In the genomic region with DNA sequence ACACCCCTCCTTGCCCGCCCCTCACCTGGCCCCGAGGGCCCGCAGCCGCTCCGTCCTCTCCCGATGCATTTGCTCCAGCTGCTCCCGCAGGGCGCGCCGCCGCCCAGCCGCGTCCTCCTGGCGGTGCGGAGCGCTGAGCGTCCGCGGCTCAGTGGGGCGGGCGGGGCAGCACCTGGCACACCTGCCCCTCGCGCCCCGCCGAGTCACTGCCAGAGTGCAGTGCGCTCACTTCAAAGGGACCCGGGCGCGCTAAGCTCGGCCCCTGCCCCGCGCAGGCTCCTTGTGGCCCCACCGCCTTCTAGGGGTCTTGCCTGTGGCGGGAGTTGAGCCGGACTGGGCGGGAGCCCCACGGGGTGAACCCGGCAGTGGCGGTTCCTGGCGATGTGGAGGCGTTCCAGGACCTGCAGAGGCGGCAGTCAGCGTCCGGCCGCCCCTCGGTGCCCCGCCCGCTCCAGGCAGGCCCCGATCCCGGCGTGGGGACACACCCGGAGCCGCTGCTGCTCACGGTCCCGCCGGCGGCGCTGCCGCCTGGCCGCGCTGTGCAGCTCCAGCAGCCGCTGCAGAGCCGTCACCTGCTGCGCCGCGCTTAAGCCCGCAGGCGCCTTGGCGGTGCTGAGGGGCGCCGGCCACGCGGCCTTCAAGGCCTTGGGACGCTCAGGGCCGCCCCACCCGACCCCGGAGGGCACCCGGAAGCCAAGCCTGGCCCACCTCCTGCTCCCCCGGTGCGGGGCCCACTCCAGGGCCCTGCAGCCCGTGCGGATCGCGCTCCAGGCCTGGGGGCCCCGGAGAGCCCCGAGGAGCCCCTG, we compare ENCODE assay signal across 8 cellular contexts. TPM values are rescaled to one million over a fixed set of nuclear protein-coding genes. Genes with fewer than 3 reads are reported as not detected.
DNase-seq lines count a peak whose midpoint lies in the region; ATAC-seq, FAIRE-seq and TF ChIP-seq lines count a peak whose summit lies in the region.

No MANE protein-coding gene starts in this region.

- H3F3A ChIP-seq in smooth muscle cell (ENCODE audit: low read depth) = peaks cover 12% of the 10 kb centered on the region

- 93% methylated on average over 52 of the region's 86 CpGs for WGBS in K562 (ENCODE audit: insufficient coverage, low coverage, missing lambda C conversion rate)
- WGBS in smooth muscle cell (ENCODE audit: low lambda C conversion rate) = 3% methylated on average over 62 of the region's 86 CpGs

- no TSS peak for BruUV-seq in K562 (replicated peaks; lab: Mats Ljungman, UMichigan)

- intact Hi-C loops in K562 (cut with micrococcal nuclease) = no loop called here

- ATAC-seq in GM18505 (IDR thresholded peaks at IDR 0.05; ENCODE audit: unreplicated experiment) (peak; percentile 69), HG03135 (IDR thresholded peaks at IDR 0.05; ENCODE audit: unreplicated experiment) (peak; percentile 76), SK-N-SH treated with all-trans-retinoic acid at 6 μM for 48 hours (peak; percentile 84), K562 (no peak), HG03039 (IDR thresholded peaks at IDR 0.05; ENCODE audit: unreplicated experiment) (no peak)

- H3K9ac ChIP-seq in K562 (ENCODE audit: insufficient read depth in 1 of 2, low read depth in 2 of 2, low read length in 2 of 2) = no peak overlapping the region
- H3K9ac ChIP-seq in smooth muscle cell (ENCODE audit: low read depth) = no peak overlapping the region

- H3K4me3 ChIP-seq in ACC112 (ENCODE audit: low read depth, low read length) (peak overlapping the region; percentile 70), K562 (no peak overlapping the region), smooth muscle cell (peak overlapping the region; percentile 52)

- H4K20me1 ChIP-seq in K562 (replicated peaks; ENCODE audit: control insufficient read depth, insufficient read depth, low read length) (no peaks in the 10 kb centered on the region; the same call in 1 of the 2 replicates), smooth muscle cell (ENCODE audit: low read depth) (peaks cover 57% of the 10 kb centered on the region)

- DNase-seq in K562 (ENCODE audit: extremely low read depth in 1 of 4, low spot score in 3 of 4) = peak in 1 of 4 experiments; percentile 48
- DNase-seq in iPS-NIHi11 (ENCODE audit: low spot score) = peak; percentile 75
- no peak for DNase-seq in smooth muscle cell (lab: John Stamatoyannopoulos, UW; ENCODE audit: unreplicated experiment)

- TF ChIP-seq EP300 in K562 (IDR thresholded peaks at IDR 0.05; ENCODE audit: low read length) = no peak

- TF ChIP-seq RAD21 in K562 (CRISPR knock-in tag; conservative IDR thresholded peaks at IDR 0.05 in 1 of 2, IDR thresholded peaks at IDR 0.05 in 1 of 2) = no peak

- FAIRE-seq in K562 (lab: Jason Lieb, UNC) = no peak

- POLR2A ChIA-PET in K562 (lab: Yijun Ruan, JAX) = interaction anchor here (0.6 kb wide), 1 partner anchor 95 kb away, joined by 3 read pairs; no protein-coding TSS in a partner anchor

- H3K4me1 ChIP-seq in ACC112 (ENCODE audit: control insufficient read depth, insufficient read depth, low read length, unreplicated experiment) (peaks cover 3% of the 10 kb centered on the region), K562 (replicated peaks in 1 of 2; ENCODE audit: control insufficient read depth in 2 of 2, insufficient read depth in 2 of 2, low read length in 2 of 2) (peaks cover 0 to 33% of the 10 kb centered on the region in 2 experiments; a peak in 2 of 5 replicates), smooth muscle cell (ENCODE audit: low read depth) (peaks cover 9% of the 10 kb centered on the region)

- no peak for TF ChIP-seq POLR2A in GM18505 (IDR thresholded peaks at IDR 0.05; ENCODE audit: borderline replicate concordance, extremely low read depth, insufficient read depth, insufficient read length)
- no peak for TF ChIP-seq POLR2A in K562 (conservative IDR thresholded peaks at IDR 0.05)

- H3K9me3 ChIP-seq in K562 (replicated peaks; ENCODE audit: control insufficient read depth, insufficient read depth, low read depth, low read length) (no peaks in the 10 kb centered on the region), smooth muscle cell (replicated peaks; ENCODE audit: low read depth) (no peaks in the 10 kb centered on the region)

- H2AFZ ChIP-seq in ACC112 (ENCODE audit: low read length, unreplicated experiment) (no peak overlapping the region), K562 (ENCODE audit: low read depth, low read length) (no peak overlapping the region), smooth muscle cell (ENCODE audit: low read depth) (no peak overlapping the region)

- H3K9me1 ChIP-seq in K562 (ENCODE audit: control insufficient read depth, insufficient read depth, low read length) = no peaks in the 10 kb centered on the region

- CTCF ChIA-PET in K562 (lab: Yijun Ruan, JAX; ENCODE audit: low intra/inter-chr PET ratio) = no interaction called here

- H3K79me2 ChIP-seq in ACC112 (ENCODE audit: control insufficient read depth, insufficient read depth, low read length, unreplicated experiment) (no peaks in the 10 kb centered on the region), K562 (ENCODE audit: control insufficient read depth, insufficient read depth, low read length) (peaks cover 23% of the 10 kb centered on the region), smooth muscle cell (ENCODE audit: low read depth) (peaks cover 2% of the 10 kb centered on the region)

- H3K4me2 ChIP-seq in K562 (ENCODE audit: insufficient read depth, low read length) (no peak overlapping the region), smooth muscle cell (peak overlapping the region; percentile 93)

- H3K27ac ChIP-seq in ACC112 (ENCODE audit: low read depth, low read length) (no peak overlapping the region), K562 (ENCODE audit: extremely low read depth, low read depth, low read length) (no peak overlapping the region), smooth muscle cell (ENCODE audit: low read depth) (no peak overlapping the region)

- H3K36me3 ChIP-seq in ACC112 (ENCODE audit: insufficient read depth, low read length) (no peaks in the 10 kb centered on the region; the same call in 1 of the 2 replicates), K562 (ENCODE audit: control insufficient read depth, insufficient read depth, low read length) (peaks cover 41% of the 10 kb centered on the region), smooth muscle cell (ENCODE audit: low read depth) (no peaks in the 10 kb centered on the region)

- TF ChIP-seq CTCF in K562 (IDR thresholded peaks at IDR 0.05 in 2 of 3, conservative IDR thresholded peaks at IDR 0.05 in 1 of 3; ENCODE audit: insufficient read depth in 2 of 3, low read depth in 1 of 3, low read length in 3 of 3) (no peak), smooth muscle cell (IDR thresholded peaks at IDR 0.05; ENCODE audit: borderline replicate concordance, insufficient read depth, poor library complexity, severe bottlenecking) (no peak)

- H3K27me3 ChIP-seq in ACC112 (ENCODE audit: insufficient read depth, low read length) (peaks cover 10% of the 10 kb centered on the region), K562 (ENCODE audit: control insufficient read depth in 2 of 2, insufficient read depth in 2 of 2, low read length in 2 of 2) (no peaks in the 10 kb centered on the region), smooth muscle cell (ENCODE audit: low read depth) (peaks cover 50% of the 10 kb centered on the region)

- in situ Hi-C loops in K562 (cut with MboI) = no loop called here

RNA-seq across cellular contexts. Expression of a gene that starts 6.7 kb away (rescaled TPM):
- total RNA-seq in K562 (2011; cell fraction: chromatin; rRNA removed; ENCODE audit: low replicate concordance) = 21.6 and 54.5 TPM in 2 replicates
- total RNA-seq in K562 (2011; cell fraction: nucleolus; rRNA removed) = 72.7 and 74.7 TPM in 2 replicates
- total RNA-seq in K562 (2011; cell fraction: nucleoplasm; rRNA removed) = 70.9 and 89.2 TPM in 2 replicates
- total RNA-seq in K562 (2014; rRNA removed) = 265 and 341 TPM in 2 replicates
- 174 and 206 TPM in 2 replicates for total RNA-seq in K562 (2014; rRNA removed; fragmentation: Illumina TruSeq; extraction: Trizol)
- 332 and 336 TPM in 2 replicates for total RNA-seq in K562 (2015; rRNA removed; fragmentation: Illumina TruSeq; extraction: Trizol)
- 378 and 393 TPM in 2 replicates for total RNA-seq in K562 (2021)
- polyA plus RNA-seq in K562 (2011; rRNA removed) = 507 and 542 TPM in 2 replicates
- 869 and 1,641 TPM in 2 replicates for polyA plus RNA-seq in K562 (2011; cell fraction: cytosol; rRNA removed)
- 256 and 267 TPM in 2 replicates for polyA plus RNA-seq in K562 (2011; cell fraction: nucleus; rRNA removed)
- 454 and 820 TPM in 2 replicates for polyA plus RNA-seq in K562 (2012)
- 604 and 714 TPM in 2 replicates for polyA plus RNA-seq in K562 (2014; fragmentation: Illumina TruSeq; extraction: Trizol)
- 1,000 to 10,000 TPM in 1 of 2 experiments, 100 to 1,000 TPM in 1; 733 to 1,123 TPM for polyA plus RNA-seq in K562 (2014; fragmentation: Nextera tagmentation; extraction: Ambion mirVana)
- polyA plus RNA-seq in K562 (2014; rRNA removed) = 568 and 645 TPM in 2 replicates
- 83.2 and 101 TPM in 2 replicates for polyA minus RNA-seq in K562 (2011; rRNA and poly(A)+ RNA removed)
- polyA minus RNA-seq in K562 (2011; cell fraction: cytosol; rRNA and poly(A)+ RNA removed) = 93.9 and 97.2 TPM in 2 replicates
- 35.3 and 68.5 TPM in 2 replicates for polyA minus RNA-seq in K562 (2011; cell fraction: nucleus; rRNA and poly(A)+ RNA removed)
- 131 TPM in 2 replicates for total RNA-seq in smooth muscle cell
- polyA plus RNA-seq in smooth muscle cell = 317 and 325 TPM in 2 replicates

RNA-seq across cellular contexts. Expression of a gene that starts 39.1 kb away (rescaled TPM):
- total RNA-seq in K562 (2011; cell fraction: chromatin; rRNA removed; ENCODE audit: low replicate concordance) = 62.5 and 206 TPM in 2 replicates
- total RNA-seq in K562 (2011; cell fraction: nucleolus; rRNA removed) = 132 and 134 TPM in 2 replicates
- total RNA-seq in K562 (2011; cell fraction: nucleoplasm; rRNA removed) = 72.1 and 81.0 TPM in 2 replicates
- total RNA-seq in K562 (2014; rRNA removed) (60.7 and 94.5 TPM in 2 replicates), K562 (2014; rRNA removed; fragmentation: Illumina TruSeq; extraction: Trizol) (11.4 and 18.2 TPM in 2 replicates), K562 (2015; rRNA removed; fragmentation: Illumina TruSeq; extraction: Trizol) (28.8 and 33.3 TPM in 2 replicates), K562 (2021) (148 and 155 TPM in 2 replicates), smooth muscle cell (26.9 and 34.2 TPM in 2 replicates)
- polyA plus RNA-seq in K562 (2011; rRNA removed) (10.3 and 11.4 TPM in 2 replicates), K562 (2014; fragmentation: Illumina TruSeq; extraction: Trizol) (32.8 and 55.3 TPM in 2 replicates), K562 (2014; fragmentation: Nextera tagmentation; extraction: Ambion mirVana) (1 to 10 TPM in 1 of 2 experiments, under 1 TPM in 1; 0.90 to 1.1 TPM), K562 (2014; rRNA removed) (29.0 and 34.7 TPM in 2 replicates), smooth muscle cell (31.7 and 38.6 TPM in 2 replicates)
- 11.4 and 26.8 TPM in 2 replicates for polyA plus RNA-seq in K562 (2011; cell fraction: cytosol; rRNA removed)
- 58.5 and 126 TPM in 2 replicates for polyA plus RNA-seq in K562 (2011; cell fraction: nucleus; rRNA removed)
- 66.6 and 106 TPM in 2 replicates for polyA plus RNA-seq in K562 (2012)
- 15.1 and 41.9 TPM in 2 replicates for polyA minus RNA-seq in K562 (2011; rRNA and poly(A)+ RNA removed)
- 127 and 146 TPM in 2 replicates for polyA minus RNA-seq in K562 (2011; cell fraction: cytosol; rRNA and poly(A)+ RNA removed)
- 53.1 and 53.6 TPM in 2 replicates for polyA minus RNA-seq in K562 (2011; cell fraction: nucleus; rRNA and poly(A)+ RNA removed)

RNA-seq across cellular contexts. Expression of a gene that starts 41.2 kb away (rescaled TPM):
- 0.19 and 2.1 TPM in 2 replicates for total RNA-seq in K562 (2011; cell fraction: chromatin; rRNA removed; ENCODE audit: low replicate concordance)
- 0.79 and 1.3 TPM in 2 replicates for total RNA-seq in K562 (2011; cell fraction: nucleolus; rRNA removed)
- total RNA-seq in K562 (2011; cell fraction: nucleoplasm; rRNA removed) = 0.73 and 0.84 TPM in 2 replicates
- 0.09 TPM in 1 of 2 replicates, not detected in the other for total RNA-seq in K562 (2014; rRNA removed)
- total RNA-seq in K562 (2014; rRNA removed; fragmentation: Illumina TruSeq; extraction: Trizol) = not detected in 2 replicates
- total RNA-seq in K562 (2015; rRNA removed; fragmentation: Illumina TruSeq; extraction: Trizol) = 0.15 TPM in 1 of 2 replicates, not detected in the other
- total RNA-seq in K562 (2021) = 0.16 TPM in 1 of 2 replicates, not detected in the other
- 0.07 and 0.09 TPM in 2 replicates for polyA plus RNA-seq in K562 (2011; rRNA removed)
- polyA plus RNA-seq in K562 (2011; cell fraction: cytosol; rRNA removed) = 0.15 TPM in 1 of 2 replicates, not detected in the other
- polyA plus RNA-seq in K562 (2011; cell fraction: nucleus; rRNA removed) = 0.86 and 1.5 TPM in 2 replicates
- polyA plus RNA-seq in K562 (2012) = 0.34 and 3.9 TPM in 2 replicates
- not detected in 2 replicates for polyA plus RNA-seq in K562 (2014; fragmentation: Illumina TruSeq; extraction: Trizol)
- under 1 TPM; 0.06 to 0.17 TPM for polyA plus RNA-seq in K562 (2014; fragmentation: Nextera tagmentation; extraction: Ambion mirVana)
- 0.09 and 0.15 TPM in 2 replicates for polyA plus RNA-seq in K562 (2014; rRNA removed)
- polyA minus RNA-seq in K562 (2011; rRNA and poly(A)+ RNA removed) = 0.11 TPM in 1 of 2 replicates, not detected in the other
- not detected in 2 replicates for polyA minus RNA-seq in K562 (2011; cell fraction: cytosol; rRNA and poly(A)+ RNA removed)
- polyA minus RNA-seq in K562 (2011; cell fraction: nucleus; rRNA and poly(A)+ RNA removed) = 0.54 and 0.67 TPM in 2 replicates
- total RNA-seq in smooth muscle cell = 0.99 and 3.1 TPM in 2 replicates
- polyA plus RNA-seq in smooth muscle cell = 4.5 and 6.2 TPM in 2 replicates

Comparison
In these comparisons a context has a peak if more than half of its experiments do, and no peak if none do; other contexts are left out.
1. ATAC-seq: peak in GM18505 (single experiment), HG03135 (single experiment) and SK-N-SH treated with all-trans-retinoic acid at 6 μM for 48 hours (single experiment); none in K562 (single experiment) and HG03039 (single experiment).